ENCODE assay signal across 15 cellular contexts in genomic region chr6:37340639-37340943, GRCh38.
"Had no signal": no experiment of that assay in that cellular context is flagged by ENCODE, and none has a peak within 500 bp of the region (broad histone marks: within the 10 kb centered on the region; RNA-seq: fewer than 3 reads in every experiment).

No MANE protein-coding gene starts in this region.

- H3K9me3 ChIP-seq: esophagus squamous epithelium, heart left ventricle, mucosa of descending colon, neutrophil, testis, tibial nerve, upper lobe of right lung, vagina had no signal

- H3K4me3 ChIP-seq: esophagus squamous epithelium, heart left ventricle, mucosa of descending colon, smooth muscle cell, testis, tibial nerve, upper lobe of right lung, vagina had no signal

- H3K27ac ChIP-seq: esophagus squamous epithelium, foreskin keratinocyte, heart left ventricle, neutrophil, testis, tibial nerve, upper lobe of right lung, vagina had no signal

- H3K4me2 ChIP-seq: smooth muscle cell had no signal

- H3K36me3 ChIP-seq: esophagus squamous epithelium, heart left ventricle, neutrophil, tibial nerve, upper lobe of right lung, vagina had no signal

- DNase-seq: esophagus squamous epithelium; foreskin keratinocyte; heart left ventricle; hippocampal formation; kidney glomerular epithelial cell; mucosa of descending colon; naive thymus-derived CD8-positive, alpha-beta T cell; right cardiac atrium; stimulated activated CD4-positive, alpha-beta T cell treated with anti-CD3 and anti-CD28 coated beads, Interleukin-2, amount 100 ng/mL, for 48 hours; testis; upper lobe of right lung had no signal

- H3K27me3 ChIP-seq: esophagus squamous epithelium, testis, tibial nerve, upper lobe of right lung, vagina had no signal

- H3K4me1 ChIP-seq: esophagus squamous epithelium, foreskin keratinocyte, heart left ventricle, testis, tibial nerve, upper lobe of right lung, vagina had no signal

- ATAC-seq: foreskin keratinocyte; heart left ventricle; mucosa of descending colon; naive thymus-derived CD8-positive, alpha-beta T cell; right cardiac atrium; upper lobe of right lung had no signal
